1 cellular context compared by ENCODE assay signal in the genomic region with DNA sequence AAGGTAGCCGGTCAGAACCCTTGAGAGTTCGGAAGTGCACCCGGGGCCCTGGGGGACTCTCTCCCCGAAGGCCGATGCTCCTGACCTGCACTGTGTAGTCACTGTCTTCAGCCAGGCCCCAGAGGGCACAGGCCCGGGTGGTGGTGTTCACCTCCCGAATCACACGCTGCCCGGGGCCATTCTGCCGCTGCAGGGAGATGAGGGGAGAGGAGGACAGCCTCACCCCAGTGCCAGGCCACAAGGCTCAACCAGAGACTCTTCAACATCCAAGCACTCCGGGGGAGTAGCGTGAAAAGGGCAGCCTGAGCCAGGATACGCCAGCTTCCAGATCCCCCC.
TF ChIP-seq lines count a peak whose summit lies in the region.

No MANE protein-coding gene starts in this region.

TF ChIP-seq in K562, 482 proteins besides CTCF, POLR2A, EP300 and RAD21:
- TF ChIP-seq CREB1 (IDR thresholded peaks at IDR 0.05): no peak
- TF ChIP-seq CREB1 (CRISPR knock-in tag; IDR thresholded peaks at IDR 0.05): peak; percentile 26; the same call in 1 of the 2 replicates
- no peak for TF ChIP-seq POLR2G (IDR thresholded peaks at IDR 0.05; ENCODE audit: low read depth, low read length)
